21 cellular contexts compared by ENCODE assay signal in the genomic region with DNA sequence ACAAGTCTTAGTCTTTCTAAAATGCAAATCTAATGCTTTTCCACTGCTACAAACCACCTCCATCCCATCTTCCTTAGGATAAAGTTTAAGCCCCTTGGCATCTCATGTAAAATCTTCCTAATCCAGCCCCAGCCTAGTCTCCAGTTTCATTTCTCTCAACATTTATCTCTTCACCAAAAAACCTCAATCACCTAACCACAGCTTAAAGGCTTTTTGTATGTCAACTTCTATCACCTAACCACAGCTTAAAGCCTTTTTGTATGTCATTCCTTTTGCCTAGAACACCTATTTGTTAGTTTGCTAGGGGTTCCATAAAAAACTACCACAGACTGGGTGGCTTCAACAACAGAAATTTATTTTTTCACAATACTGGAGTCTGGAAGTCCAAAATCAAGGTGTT. TPM values are rescaled to one million over a fixed set of nuclear protein-coding genes. Genes with fewer than 3 reads are reported as not detected.
A peak's percentile ranks its signal among the peaks of the same experiment; 100 is the strongest.
DNase-seq lines count a peak whose midpoint lies in the region; ATAC-seq and TF ChIP-seq lines count a peak whose summit lies in the region.
"Had no signal": no experiment of that assay in that cellular context is flagged by ENCODE, and none has a peak within 500 bp of the region (broad histone marks: within the 10 kb centered on the region; RNA-seq: fewer than 3 reads in every experiment).

No MANE protein-coding gene starts in this region.

- H3K4me1 Mint-ChIP-seq in activated T-cell treated with anti-CD3 and anti-CD28 coated beads, Interleukin-2, amount 50 U/mL, for 24 hours (ENCODE audit: low read depth): peaks cover 55% of the 10 kb centered on the region
- H3K4me1 Mint-ChIP-seq in activated T-helper 2 cell treated with anti-CD3 and anti-CD28 coated beads, Interferon-gamma antibody, Interleukin-2, Interleukin-4, amounts not matched to agents 10 μg/mL and 5 μg/mL and 100 μg/mL, durations not matched to agents 14 hours and 24 hours and 36 hours (ENCODE audit: low read depth): peaks cover 39% of the 10 kb centered on the region
- H3K4me1 Mint-ChIP-seq in naive thymus-derived CD8-positive, alpha-beta T cell: peaks cover 24 to 58% (median 53%) of the 10 kb centered on the region in 4 donors

- H3K27me3 ChIP-seq in tibial artery: no peaks in the 10 kb centered on the region
- H3K27me3 ChIP-seq: esophagus squamous epithelium, heart left ventricle, uterus had no signal

- peaks cover 24% of the 10 kb centered on the region for H3K36me3 Mint-ChIP-seq in activated T-cell treated with anti-CD3 and anti-CD28 coated beads, Interleukin-2, amount 50 U/mL, for 24 hours (ENCODE audit: low read depth)
- H3K36me3 Mint-ChIP-seq in activated T-helper 2 cell treated with anti-CD3 and anti-CD28 coated beads, Interferon-gamma antibody, Interleukin-2, Interleukin-4, amounts not matched to agents 10 μg/mL and 5 μg/mL and 100 μg/mL, durations not matched to agents 14 hours and 24 hours and 36 hours (ENCODE audit: low read depth): peaks cover 18% of the 10 kb centered on the region
- H3K36me3 Mint-ChIP-seq in naive thymus-derived CD8-positive, alpha-beta T cell: peaks cover 0 to 13% (median 0%) of the 10 kb centered on the region in 3 donors
- H3K36me3 Mint-ChIP-seq: WTC11 had no signal

- H3K4me3 Mint-ChIP-seq in activated T-cell treated with anti-CD3 and anti-CD28 coated beads, Interleukin-2, amount 50 U/mL, for 24 hours: no peak overlapping the region
- H3K4me3 Mint-ChIP-seq in activated T-helper 2 cell treated with anti-CD3 and anti-CD28 coated beads, Interferon-gamma antibody, Interleukin-2, Interleukin-4, amounts not matched to agents 10 μg/mL and 5 μg/mL and 100 μg/mL, durations not matched to agents 14 hours and 24 hours and 36 hours (ENCODE audit: low read depth): peak overlapping the region; percentile 18
- H3K4me3 Mint-ChIP-seq in naive thymus-derived CD8-positive, alpha-beta T cell: peak overlapping the region; percentile 61 to 81 (median 70)
- H3K4me3 Mint-ChIP-seq: dendritic cell treated with granulocyte-macrophage colony-stimulating factor and Interleukin-4, amounts not matched to agents 40 ng/mL and 50 ng/mL, for 4 days; mesothelial cell of epicardium; WTC11 had no signal

- H3K4me3 ChIP-seq in tibial artery: no peak overlapping the region
- H3K4me3 ChIP-seq: esophagus squamous epithelium, skin epidermis, uterus had no signal

- no peaks in the 10 kb centered on the region for H3K9me3 Mint-ChIP-seq in activated T-cell treated with anti-CD3 and anti-CD28 coated beads, Interleukin-2, amount 50 U/mL, for 24 hours
- no peaks in the 10 kb centered on the region for H3K9me3 Mint-ChIP-seq in activated T-helper 2 cell treated with anti-CD3 and anti-CD28 coated beads, Interferon-gamma antibody, Interleukin-2, Interleukin-4, amounts not matched to agents 10 μg/mL and 5 μg/mL and 100 μg/mL, durations not matched to agents 14 hours and 24 hours and 36 hours
- no peaks in the 10 kb centered on the region for H3K9me3 Mint-ChIP-seq in naive thymus-derived CD8-positive, alpha-beta T cell
- H3K9me3 Mint-ChIP-seq: dendritic cell treated with granulocyte-macrophage colony-stimulating factor and Interleukin-4, amounts not matched to agents 40 ng/mL and 50 ng/mL, for 4 days; mesothelial cell of epicardium; stimulated activated naive B cell treated with anti-CD40 and anti-IgM and Interleukin-4, amounts not matched to agents 10 μg/mL and 1 μg/mL and 100 μg/mL, for 72 hours; WTC11 had no signal

- POLR2A ChIA-PET in naive thymus-derived CD8-positive, alpha-beta T cell (lab: Charles Lee): interaction anchor here (0.6 to 1.8 kb wide), 3 partner anchors 12 to 330 kb away, joined by 3 to 4 read pairs (median 4); no protein-coding TSS in a partner anchor

- peak overlapping the region; percentile 84 for H3K27ac Mint-ChIP-seq in activated T-cell treated with anti-CD3 and anti-CD28 coated beads, Interleukin-2, amount 50 U/mL, for 24 hours
- H3K27ac Mint-ChIP-seq in activated T-helper 2 cell treated with anti-CD3 and anti-CD28 coated beads, Interferon-gamma antibody, Interleukin-2, Interleukin-4, amounts not matched to agents 10 μg/mL and 5 μg/mL and 100 μg/mL, durations not matched to agents 14 hours and 24 hours and 36 hours: peak overlapping the region; percentile 2
- peak overlapping the region; percentile 2 to 88 (median 75) for H3K27ac Mint-ChIP-seq in naive thymus-derived CD8-positive, alpha-beta T cell
- H3K27ac Mint-ChIP-seq: mesothelial cell of epicardium, WTC11 had no signal

- ATAC-seq in naive thymus-derived CD8-positive, alpha-beta T cell: peak in 1 of 2 donors; percentile 13
- ATAC-seq: heart left ventricle; stimulated activated naive B cell treated with anti-CD40 and anti-IgM and Interleukin-4, amounts not matched to agents 10 μg/mL and 1 μg/mL and 100 μg/mL, for 72 hours; WTC11 had no signal

- no peak for TF ChIP-seq CTCF in tibial artery (IDR thresholded peaks at IDR 0.05)

- H3K27ac ChIP-seq in tibial artery: no peak overlapping the region
- H3K27ac ChIP-seq: HL-60, skin epidermis, uterus had no signal

- DNase-seq in activated T-cell treated with anti-CD3 and anti-CD28 coated beads, Interleukin-2, amount 50 U/mL, for 24 hours: no peak
- no peak for DNase-seq in activated T-cell treated with anti-CD3 and anti-CD28 coated beads for 4 hours
- DNase-seq in MV-4-11 (lab: John Stamatoyannopoulos, UW): peak; percentile 74
- no peak for DNase-seq in activated T-helper 2 cell treated with anti-CD3 and anti-CD28 coated beads, Interferon-gamma antibody, Interleukin-2, Interleukin-4, amounts not matched to agents 10 μg/mL and 5 μg/mL and 100 μg/mL, durations not matched to agents 14 hours and 24 hours and 36 hours (ENCODE audit: low spot score)
- peak in 4 of 10 donors; percentile 12 to 80 (median 64) for DNase-seq in naive thymus-derived CD8-positive, alpha-beta T cell
- no peak for DNase-seq in NCI-H2171 (lab: John Stamatoyannopoulos, UW)
- DNase-seq in tibial artery: no peak
- DNase-seq in NCI-H1105 treated with DMSO at 0.1 percent for 48 hours (lab: John Stamatoyannopoulos, UW): no peak
- DNase-seq: ACHN; esophagus squamous epithelium; heart left ventricle; islet precursor cell; NCI-H187; NCI-H524; stimulated activated naive B cell treated with anti-CD40 and anti-IgM and Interleukin-4, amounts not matched to agents 10 μg/mL and 1 μg/mL and 100 μg/mL, for 72 hours; uterus had no signal

- H3K36me3 ChIP-seq in tibial artery: no peaks in the 10 kb centered on the region
- H3K36me3 ChIP-seq: esophagus squamous epithelium, uterus had no signal

- H3K4me1 ChIP-seq in tibial artery: peaks cover 0 to 44% (median 10%) of the 10 kb centered on the region in 4 donors
- H3K4me1 ChIP-seq: uterus had no signal

- no peaks in the 10 kb centered on the region for H3K27me3 Mint-ChIP-seq in activated T-cell treated with anti-CD3 and anti-CD28 coated beads, Interleukin-2, amount 50 U/mL, for 24 hours
- H3K27me3 Mint-ChIP-seq in activated T-helper 2 cell treated with anti-CD3 and anti-CD28 coated beads, Interferon-gamma antibody, Interleukin-2, Interleukin-4, amounts not matched to agents 10 μg/mL and 5 μg/mL and 100 μg/mL, durations not matched to agents 14 hours and 24 hours and 36 hours (ENCODE audit: low read depth): no peaks in the 10 kb centered on the region
- H3K27me3 Mint-ChIP-seq in naive thymus-derived CD8-positive, alpha-beta T cell: no peaks in the 10 kb centered on the region
- H3K27me3 Mint-ChIP-seq: dendritic cell treated with granulocyte-macrophage colony-stimulating factor and Interleukin-4, amounts not matched to agents 40 ng/mL and 50 ng/mL, for 4 days; stimulated activated naive B cell treated with anti-CD40 and anti-IgM and Interleukin-4, amounts not matched to agents 10 μg/mL and 1 μg/mL and 100 μg/mL, for 72 hours had no signal

- no peaks in the 10 kb centered on the region for H3K9me3 ChIP-seq in tibial artery
- H3K9me3 ChIP-seq: esophagus squamous epithelium, heart left ventricle, uterus had no signal

- intact Hi-C loops in activated T-helper 2 cell treated with anti-CD3 and anti-CD28 coated beads, Interferon-gamma antibody, Interleukin-2, Interleukin-4, amounts not matched to agents 10 μg/mL and 5 μg/mL and 100 μg/mL, durations not matched to agents 14 hours and 24 hours and 36 hours (cut with micrococcal nuclease): loop anchor here (1.0 to 2.0 kb wide), 3 partner anchors 15 to 40 kb away; no protein-coding TSS in a partner anchor
- intact Hi-C loops in tibial artery (cut with DNase I; ENCODE audit: low total_unique reads): no loop called here

RNA-seq across cellular contexts. Expression of a gene that starts 4.1 kb away (rescaled TPM):
- total RNA-seq in activated T-helper 2 cell treated with anti-CD3 and anti-CD28 coated beads, Interferon-gamma antibody, Interleukin-2, Interleukin-4, amounts not matched to agents 10 μg/mL and 5 μg/mL and 100 μg/mL, durations not matched to agents 14 hours and 24 hours and 36 hours: 27.1 and 27.7 TPM in 2 replicates
- 10 to 100 TPM; 36.5 to 37.9 TPM for total RNA-seq in naive thymus-derived CD8-positive, alpha-beta T cell
- 10 to 100 TPM; 20.9 to 30.7 (median 24.7) TPM for polyA plus RNA-seq in naive thymus-derived CD8-positive, alpha-beta T cell

RNA-seq across cellular contexts. Expression of a gene that starts 4.4 kb away (rescaled TPM):
- 20.7 and 23.1 TPM in 2 replicates for total RNA-seq in activated T-helper 2 cell treated with anti-CD3 and anti-CD28 coated beads, Interferon-gamma antibody, Interleukin-2, Interleukin-4, amounts not matched to agents 10 μg/mL and 5 μg/mL and 100 μg/mL, durations not matched to agents 14 hours and 24 hours and 36 hours
- 10 to 100 TPM; 17.9 to 20.4 TPM for total RNA-seq in naive thymus-derived CD8-positive, alpha-beta T cell
- 10 to 100 TPM; 31.5 to 33.8 (median 33.5) TPM for polyA plus RNA-seq in naive thymus-derived CD8-positive, alpha-beta T cell

Comparison
In these comparisons a context has a peak if more than half of its experiments do, and no peak if none do; other contexts are left out.
1. H3K27ac Mint-ChIP-seq: peak in every context shown above with its lines; median percentile 84 in activated T-cell treated with anti-CD3 and anti-CD28 coated beads, Interleukin-2, amount 50 U/mL, for 24 hours; 75 in naive thymus-derived CD8-positive, alpha-beta T cell; 2 in activated T-helper 2 cell treated with anti-CD3 and anti-CD28 coated beads, Interferon-gamma antibody, Interleukin-2, Interleukin-4, amounts not matched to agents 10 μg/mL and 5 μg/mL and 100 μg/mL, durations not matched to agents 14 hours and 24 hours and 36 hours.